ENCODE assay signal across 15 cellular contexts in genomic region chr5:85538362-85538761, GRCh38.
"Had no signal": no experiment of that assay in that cellular context is flagged by ENCODE, and none has a peak within 500 bp of the region (broad histone marks: within the 10 kb centered on the region; RNA-seq: fewer than 3 reads in every experiment).

No MANE protein-coding gene starts in this region.

- DNase-seq: activated B cell treated with CpG ODN at 0.5 μM for 24 hours; activated CD4-positive, alpha-beta T cell treated with anti-CD3 and anti-CD28 coated beads for 48 hours; activated CD8-positive, alpha-beta memory T cell treated with anti-CD3 and anti-CD28 coated beads, Interleukin-2, amount 50 U/mL, for 4 hours; activated CD8-positive, alpha-beta T cell treated with anti-CD3 and anti-CD28 coated beads, Interleukin-2, amount 10 ng/mL, durations not matched to agents 7 days and 5 days; activated gamma-delta T cell; activated T-cell treated with anti-CD3 and anti-CD28 coated beads, Interleukin-2, amount 50 U/mL, for 48 hours; amniotic stem cell; caudate nucleus; heart right ventricle; naive B cell; stimulated activated CD4-positive, alpha-beta T cell treated with anti-CD3 and anti-CD28 coated beads, Interleukin-12 subunit alpha, Interleukin-12 subunit beta, amount 100 ng/mL, for 4 hours; stimulated activated CD4-positive, alpha-beta T cell treated with anti-CD3 and anti-CD28 coated beads, Interleukin-2, amount 100 ng/mL, for 24 hours had no signal

- H3K4me1 ChIP-seq: heart right ventricle, parathyroid adenoma had no signal

- H3K4me3 ChIP-seq: gastroesophageal sphincter, heart right ventricle, lung had no signal

- H3K36me3 ChIP-seq: gastroesophageal sphincter, heart right ventricle had no signal

- H2AFZ ChIP-seq: parathyroid adenoma had no signal

- H3K27me3 ChIP-seq: gastroesophageal sphincter, heart right ventricle had no signal

- H3K27ac ChIP-seq: gastroesophageal sphincter, heart right ventricle, parathyroid adenoma had no signal

- H3K9ac ChIP-seq: parathyroid adenoma had no signal

- H3K9me3 ChIP-seq: gastroesophageal sphincter, heart right ventricle had no signal
